ENCODE assay signal across 2 cellular contexts in genomic region chr20:51523276-51524013, GRCh38.
TF ChIP-seq lines count a peak whose summit lies in the region.

No MANE protein-coding gene starts in this region.

TF ChIP-seq in HepG2, 621 proteins besides CTCF, POLR2A, EP300 and RAD21:
- TF ChIP-seq AGO2 (optimal IDR thresholded peaks at IDR 0.05; ENCODE audit: low read depth, low read length) (peak; percentile 64), GATAD1 (CRISPR knock-in tag; IDR thresholded peaks at IDR 0.05) (no peak)

TF ChIP-seq in K562, 482 proteins besides CTCF, POLR2A, EP300 and RAD21:
- TF ChIP-seq POLR2G (IDR thresholded peaks at IDR 0.05; ENCODE audit: low read depth, low read length): 0 out of 2 replicates have a peak, but pooled peaks have one; percentile 40
- no peak for TF ChIP-seq CHD4 (IDR thresholded peaks at IDR 0.05; ENCODE audit: insufficient read depth, insufficient replicate concordance, low read depth, low read length, poor library complexity, severe bottlenecking)
- 0 out of 2 replicates have a peak, but pooled peaks have one; percentile 39 for TF ChIP-seq ZBTB33 (CRISPR knock-in tag; IDR thresholded peaks at IDR 0.05)
